ENCODE assay signal across 8 cellular contexts in the genomic region with DNA sequence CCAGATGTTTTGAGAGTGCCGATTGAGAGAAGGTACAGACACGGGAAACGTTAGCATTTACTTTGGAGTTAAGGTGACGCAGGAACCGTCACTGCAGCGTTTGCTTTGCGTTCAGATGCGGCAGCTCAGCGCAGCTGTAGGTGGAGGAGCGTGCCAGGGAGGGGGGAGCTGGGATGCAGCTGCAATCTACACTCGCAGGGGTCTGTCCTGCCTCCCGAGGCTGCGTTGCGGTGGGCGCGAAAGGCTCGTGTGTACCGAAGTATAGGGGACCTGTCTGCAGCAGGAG. TPM values are rescaled to one million over a fixed set of nuclear protein-coding genes. Genes with fewer than 3 reads are reported as not detected.
DNase-seq lines count a peak whose midpoint lies in the region; ATAC-seq and TF ChIP-seq lines count a peak whose summit lies in the region.

No MANE protein-coding gene starts in this region.

- H3K27ac ChIP-seq in RWPE2 (ENCODE audit: poor library complexity, severe bottlenecking) = peak overlapping the region; percentile 80

- H3K9me3 ChIP-seq in RWPE2 (ENCODE audit: severe bottlenecking) = no peaks in the 10 kb centered on the region

- peak; percentile 21 for ATAC-seq in HG03521 (IDR thresholded peaks at IDR 0.05; ENCODE audit: unreplicated experiment)
- ATAC-seq in RWPE2 (ENCODE audit: low read depth) = peak; percentile 56

- H3K27me3 ChIP-seq in RWPE2 (ENCODE audit: insufficient read depth, poor library complexity, severe bottlenecking) = no peaks in the 10 kb centered on the region
- H3K27me3 ChIP-seq in kidney epithelial cell (ENCODE audit: control insufficient read depth, insufficient read depth, low read length) = no peaks in the 10 kb centered on the region

- TF ChIP-seq CTCF in GM20000 (IDR thresholded peaks at IDR 0.05; ENCODE audit: extremely low read depth, missing control alignments) (no peak), RWPE2 (IDR thresholded peaks at IDR 0.05; ENCODE audit: poor library complexity, severe bottlenecking) (no peak), kidney epithelial cell (IDR thresholded peaks at IDR 0.05; ENCODE audit: insufficient read depth, low read length, poor library complexity, severe bottlenecking) (no peak)

- DNase-seq in DMS53 (lab: John Stamatoyannopoulos, UW) = peak; percentile 80
- DNase-seq in GM20000 (ENCODE audit: low spot score) = peak; percentile 68
- no peak for DNase-seq in RWPE2 (ENCODE audit: low spot score)
- DNase-seq in T47D (ENCODE audit: low read depth in 1 of 2, low spot score in 1 of 2) = peak; percentile 63 to 79
- DNase-seq in kidney epithelial cell (ENCODE audit: low read depth) = no peak
- DNase-seq in stimulated activated CD4-positive, alpha-beta T cell treated with anti-CD3 and anti-CD28 coated beads, TNF-alpha, amount 100 ng/mL, for 24 hours (ENCODE audit: low read depth in 3 of 3) = peak in 2 of 3 experiments; percentile 28 to 48
- DNase-seq in SKM-1 treated with dmso at 0.1 percent for 144 hours (lab: John Stamatoyannopoulos, UW; ENCODE audit: unreplicated experiment) = no peak

- no peaks in the 10 kb centered on the region for H3K36me3 ChIP-seq in RWPE2 (ENCODE audit: low read depth)
- H3K36me3 ChIP-seq in kidney epithelial cell (ENCODE audit: control insufficient read depth, insufficient read depth, low read length) = no peaks in the 10 kb centered on the region

- in situ Hi-C loops in T47D (cut with HindIII; ENCODE audit: low pct_unique_long_range_greater_than_20kb, low sequenced_read_pairs) = no loop called here

- H3K4me3 ChIP-seq in RWPE2 (ENCODE audit: severe bottlenecking) (peak overlapping the region; percentile 54), kidney epithelial cell (ENCODE audit: low read depth, low read length) (peak overlapping the region; percentile 86)

- H3K4me1 ChIP-seq in RWPE2 (ENCODE audit: insufficient read depth, poor library complexity, severe bottlenecking) = peaks cover 8% of the 10 kb centered on the region

RNA-seq across cellular contexts. Expression of a gene that starts 0.4 kb away (rescaled TPM):
- total RNA-seq in kidney epithelial cell = 24.5 and 30.9 TPM in 2 replicates

RNA-seq across cellular contexts. Expression of a gene that starts 12.6 kb away (rescaled TPM):
- total RNA-seq in kidney epithelial cell = 31.1 and 47.3 TPM in 2 replicates

RNA-seq across cellular contexts. Expression of a gene that starts 41.8 kb away (rescaled TPM):
- total RNA-seq in kidney epithelial cell = 22.8 and 27.5 TPM in 2 replicates

Comparison
In these comparisons a context has a peak if more than half of its experiments do, and no peak if none do; other contexts are left out.
1. DNase-seq: peak in DMS53 (single experiment), GM20000 (single experiment), T47D (2 of 2) and stimulated activated CD4-positive, alpha-beta T cell treated with anti-CD3 and anti-CD28 coated beads, TNF-alpha, amount 100 ng/mL, for 24 hours (2 of 3); none in RWPE2 (single experiment), kidney epithelial cell (single experiment) and SKM-1 treated with dmso at 0.1 percent for 144 hours (single experiment).